Comparison of ENCODE assay signal across 14 cellular contexts in the genomic region with DNA sequence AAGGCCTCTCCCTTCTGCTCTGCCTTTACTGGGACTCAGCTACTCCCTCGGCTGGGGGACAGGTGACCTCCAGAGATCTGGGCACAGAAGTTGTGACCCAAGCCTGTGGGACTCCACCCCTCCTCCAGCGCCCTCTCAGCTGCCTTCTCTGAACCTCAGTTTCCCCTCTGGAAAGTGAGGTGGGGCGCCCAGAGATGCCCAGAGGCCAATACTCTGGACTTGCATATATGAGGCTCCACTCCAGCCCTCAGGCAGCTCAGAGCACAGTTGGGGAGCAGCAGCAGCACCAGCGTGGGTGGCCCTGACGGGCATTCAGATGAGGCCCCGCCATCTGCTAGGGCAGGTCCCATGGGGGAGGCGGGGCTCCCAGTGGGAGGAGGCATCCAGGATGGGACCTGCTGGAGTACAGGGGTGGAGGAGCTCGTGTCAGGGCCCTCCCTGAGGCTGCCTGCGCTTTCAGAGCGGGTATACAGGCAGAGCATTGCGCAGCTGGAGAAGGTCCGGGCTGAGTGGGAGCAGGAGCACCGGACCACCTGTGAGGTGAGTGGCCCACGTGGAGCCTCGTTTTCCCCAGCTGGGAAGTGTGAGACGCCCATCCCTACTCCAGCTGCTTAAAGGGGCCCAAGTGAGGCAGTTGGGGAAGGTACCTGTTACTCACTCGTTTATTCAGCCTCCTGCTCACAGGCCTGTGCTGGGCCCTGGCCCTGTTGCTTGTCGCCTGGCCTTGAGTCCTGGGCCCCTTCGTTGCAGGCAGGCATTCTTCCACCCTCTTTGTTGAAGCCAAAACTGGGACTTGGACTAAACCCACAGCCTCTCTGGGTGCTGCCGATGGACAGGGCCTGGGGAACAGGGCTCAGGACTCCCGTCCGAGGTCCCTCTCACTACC. TPM values are rescaled to one million over a fixed set of nuclear protein-coding genes. Genes with fewer than 3 reads are reported as not detected.
DNase-seq lines count a peak whose midpoint lies in the region; ATAC-seq and TF ChIP-seq lines count a peak whose summit lies in the region.
"Had no signal": no experiment of that assay in that cellular context is flagged by ENCODE, and none has a peak within 500 bp of the region (broad histone marks: within the 10 kb centered on the region; RNA-seq: fewer than 3 reads in every experiment).

No MANE protein-coding gene starts in this region.

- 69% methylated on average over 10 of the region's 22 CpGs; no CpG with 5 or more reads in 1 of the 2 experiments for WGBS in IMR-90 (ENCODE audit: extremely low coverage in 2 of 2, insufficient read length in 1 of 2), 2 experiments

- H4K5ac ChIP-seq in IMR-90 (ENCODE audit: low read depth, low read length) = no peak overlapping the region

- POLR2A ChIA-PET in IMR-90 (lab: Charles Lee; ENCODE audit: unreplicated experiment) = no interaction called here

- no peak overlapping the region for H4K8ac ChIP-seq in IMR-90 (ENCODE audit: low read depth in 2 of 2, low read length in 2 of 2)

- peaks cover 17% of the 10 kb centered on the region for H3K36me3 Mint-ChIP-seq in activated naive CD8-positive, alpha-beta T cell treated with anti-CD3 and anti-CD28 coated beads, Interleukin-2, amount 50 U/mL, for 24 hours (ENCODE audit: low read depth)
- no peaks in the 10 kb centered on the region for H3K36me3 Mint-ChIP-seq in natural killer cell
- H3K36me3 Mint-ChIP-seq: brain had no signal

- no peak overlapping the region for H2BK20ac ChIP-seq in IMR-90 (ENCODE audit: low read depth, low read length)

- H3K56ac ChIP-seq in IMR-90 (ENCODE audit: extremely low read depth, insufficient read depth, low read length) = no peak overlapping the region

- H3K27ac Mint-ChIP-seq in activated naive CD8-positive, alpha-beta T cell treated with anti-CD3 and anti-CD28 coated beads, Interleukin-2, amount 50 U/mL, for 24 hours = no peak overlapping the region
- H3K27ac Mint-ChIP-seq in natural killer cell = peak overlapping the region in 1 of 2 donors; percentile 71
- H3K27ac Mint-ChIP-seq: T-helper 17 cell had no signal

- H3K4me1 ChIP-seq in BE2C (no peaks in the 10 kb centered on the region), IMR-90 (ENCODE audit: control insufficient read depth, insufficient read depth, low read length) (0 out of 2 replicates have a peak, but pooled peaks cover 2% of the 10 kb centered on the region)
- H3K4me1 ChIP-seq: Caco-2 had no signal

- no peaks in the 10 kb centered on the region for H3K36me3 ChIP-seq in BE2C
- H3K36me3 ChIP-seq in IMR-90 (ENCODE audit: control insufficient read depth, insufficient read depth, low read length) = no peaks in the 10 kb centered on the region
- H3K36me3 ChIP-seq: gastrocnemius medialis, ovary had no signal

- H3K9me3 ChIP-seq in BE2C (no peaks in the 10 kb centered on the region), IMR-90 (ENCODE audit: control insufficient read depth, insufficient read depth, low read length) (no peaks in the 10 kb centered on the region)
- H3K9me3 ChIP-seq: Caco-2, gastrocnemius medialis, ovary had no signal

- dilution Hi-C loops in IMR-90 (cut with HindIII; ENCODE audit: low sequenced_read_pairs, unreplicated experiment) = no loop called here

- DNase-seq in BE2C (peak; percentile 80), IMR-90 (no peak), natural killer cell (peak; percentile 15), amygdala (lab: John Stamatoyannopoulos, UW) (no peak), EL (no peak), germinal center (ENCODE audit: low spot score) (no peak)
- peak; percentile 0 for DNase-seq in activated naive CD8-positive, alpha-beta T cell treated with anti-CD3 and anti-CD28 coated beads, Interleukin-2, amount 50 U/mL, for 24 hours
- DNase-seq: NCI-H1930 had no signal

- no peak overlapping the region for H3K4me3 Mint-ChIP-seq in activated naive CD8-positive, alpha-beta T cell treated with anti-CD3 and anti-CD28 coated beads, Interleukin-2, amount 50 U/mL, for 24 hours
- no peak overlapping the region for H3K4me3 Mint-ChIP-seq in natural killer cell
- H3K4me3 Mint-ChIP-seq: brain, T-helper 17 cell had no signal

- TF ChIP-seq CTCF in BE2C (IDR thresholded peaks at IDR 0.05; ENCODE audit: low read depth, low read length) (no peak), IMR-90 (conservative IDR thresholded peaks at IDR 0.05; ENCODE audit: low read depth, low read length) (no peak), natural killer cell (IDR thresholded peaks at IDR 0.05) (no peak)

- H4K20me1 ChIP-seq in IMR-90 (ENCODE audit: insufficient read depth, low read length) = no peaks in the 10 kb centered on the region; the same call in 1 of the 2 replicates

- no peaks in the 10 kb centered on the region for H3K79me1 ChIP-seq in IMR-90 (ENCODE audit: low read depth in 1 of 2, low read length in 2 of 2)

- intact Hi-C loops in IMR-90 (cut with micrococcal nuclease) (no loop called here), natural killer cell (cut with micrococcal nuclease) (no loop called here)

- H3K4me2 ChIP-seq in IMR-90 (ENCODE audit: low read depth, low read length) = no peak overlapping the region

- CTCF ChIA-PET in IMR-90 (lab: Yijun Ruan, JAX) = no interaction called here

- ATAC-seq in IMR-90 (ENCODE audit: low read depth) (no peak), natural killer cell (no peak), GM19463 (IDR thresholded peaks at IDR 0.05; ENCODE audit: unreplicated experiment) (no peak)
- no peak for ATAC-seq in activated naive CD8-positive, alpha-beta T cell treated with anti-CD3 and anti-CD28 coated beads, Interleukin-2, amount 50 U/mL, for 24 hours
- ATAC-seq: gastrocnemius medialis had no signal

- no peak for TF ChIP-seq POLR2A in IMR-90 (IDR thresholded peaks at IDR 0.05; ENCODE audit: low read depth, low read length)

- no peak overlapping the region for H2AK9ac ChIP-seq in IMR-90 (replicated peaks; ENCODE audit: low read depth, low read length, poor library complexity)

- no peak overlapping the region for H3K18ac ChIP-seq in IMR-90 (ENCODE audit: low read depth, low read length)

- no peak for TF ChIP-seq RAD21 in IMR-90 (IDR thresholded peaks at IDR 0.05; ENCODE audit: low read length)

- H3K27ac ChIP-seq in IMR-90 (ENCODE audit: insufficient read depth, low read length) = no peak overlapping the region
- H3K27ac ChIP-seq: gastrocnemius medialis, ovary had no signal

- no peak overlapping the region for H2BK120ac ChIP-seq in IMR-90 (ENCODE audit: low read depth, low read length)

- H4K91ac ChIP-seq in IMR-90 (ENCODE audit: insufficient read depth, low read depth, low read length) = no peak overlapping the region

- no peak overlapping the region for H3K23ac ChIP-seq in IMR-90 (ENCODE audit: low read depth, low read length)

- H3K14ac ChIP-seq in IMR-90 (replicated peaks; ENCODE audit: low read depth, low read length) = no peak overlapping the region

- H3K4me3 ChIP-seq in BE2C (ENCODE audit: low read depth, low read length) = no peak overlapping the region
- H3K4me3 ChIP-seq in IMR-90 (ENCODE audit: insufficient read depth, low read depth, low read length) = no peak overlapping the region
- H3K4me3 ChIP-seq: gastrocnemius medialis, ovary had no signal

- no peaks in the 10 kb centered on the region for H3K27me3 Mint-ChIP-seq in activated naive CD8-positive, alpha-beta T cell treated with anti-CD3 and anti-CD28 coated beads, Interleukin-2, amount 50 U/mL, for 24 hours
- no peaks in the 10 kb centered on the region for H3K27me3 Mint-ChIP-seq in natural killer cell (ENCODE audit: low read depth in 2 of 2)
- H3K27me3 Mint-ChIP-seq: T-helper 17 cell had no signal

- H2AK5ac ChIP-seq in IMR-90 (ENCODE audit: low read depth, low read length) = 0 out of 2 replicates have a peak overlapping the region, but pooled peaks have one; percentile 21

- H2AFZ ChIP-seq in IMR-90 (replicated peaks; ENCODE audit: low read length, poor library complexity) = no peak overlapping the region

- in situ Hi-C loops in IMR-90 (cut with MboI; ENCODE audit: low sequenced_read_pairs) = no loop called here

- H3K4me1 Mint-ChIP-seq in activated naive CD8-positive, alpha-beta T cell treated with anti-CD3 and anti-CD28 coated beads, Interleukin-2, amount 50 U/mL, for 24 hours = peaks cover 9% of the 10 kb centered on the region
- peaks cover 10 to 40% of the 10 kb centered on the region in 2 donors for H3K4me1 Mint-ChIP-seq in natural killer cell

- H3K4ac ChIP-seq in IMR-90 (ENCODE audit: low read depth, low read length) = no peak overlapping the region

- no peaks in the 10 kb centered on the region for H3K9me3 Mint-ChIP-seq in activated naive CD8-positive, alpha-beta T cell treated with anti-CD3 and anti-CD28 coated beads, Interleukin-2, amount 50 U/mL, for 24 hours
- H3K9me3 Mint-ChIP-seq in natural killer cell = no peaks in the 10 kb centered on the region
- H3K9me3 Mint-ChIP-seq: brain had no signal

- no peak overlapping the region for H2BK15ac ChIP-seq in IMR-90 (ENCODE audit: low read depth, low read length)

- H3K9ac ChIP-seq in IMR-90 (ENCODE audit: low read depth, low read length) = no peak overlapping the region

- H3K27me3 ChIP-seq in BE2C = no peaks in the 10 kb centered on the region
- no peaks in the 10 kb centered on the region; the same call in 1 of the 2 replicates for H3K27me3 ChIP-seq in IMR-90 (ENCODE audit: control insufficient read depth, insufficient read depth, low read length)
- H3K27me3 ChIP-seq: gastrocnemius medialis, ovary had no signal

- H2BK5ac ChIP-seq in IMR-90 (ENCODE audit: low read depth, low read length, poor library complexity, severe bottlenecking) = no peak overlapping the region

- BruUV-seq in IMR-90 (replicated peaks; lab: Mats Ljungman, UMichigan) = no TSS peak

- no peaks in the 10 kb centered on the region; the same call in 1 of the 2 replicates for H3K9me1 ChIP-seq in IMR-90 (ENCODE audit: insufficient read depth, low read length)

TF ChIP-seq in IMR-90, 13 proteins besides CTCF, POLR2A, EP300 and RAD21 (continues in another document):
- no peak for TF ChIP-seq SMC3 (IDR thresholded peaks at IDR 0.05; ENCODE audit: low read depth, low read length)
- TF ChIP-seq CEBPB (IDR thresholded peaks at IDR 0.05; ENCODE audit: low read depth, low read length) = no peak

RNA-seq across cellular contexts. Expression of a gene that starts 35.4 kb away (rescaled TPM):
- 7.2 TPM for polyA plus RNA-seq in BE2C (2012; ENCODE audit: insufficient read depth, insufficient read length, low read depth)
- total RNA-seq in IMR-90 (2012; rRNA removed) = 0.36 and 0.56 TPM in 2 replicates
- polyA plus RNA-seq in IMR-90 (2012; rRNA removed) = 0.83 and 1.1 TPM in 2 replicates
- polyA plus RNA-seq in IMR-90 (2012; cell fraction: cytosol; rRNA removed) = 0.74 and 0.75 TPM in 2 replicates
- polyA plus RNA-seq in IMR-90 (2012; cell fraction: nucleus; rRNA removed; ENCODE audit: low replicate concordance) = 1.0 and 3.2 TPM in 2 replicates
- 100 to 1,000 TPM; 218 to 316 (median 228) TPM for total RNA-seq in natural killer cell
- total RNA-seq: Caco-2 had no signal

RNA-seq across cellular contexts. Expression of a gene that starts 40.6 kb away (rescaled TPM):
- 387 TPM for polyA plus RNA-seq in BE2C (2012; ENCODE audit: insufficient read depth, insufficient read length, low read depth)
- total RNA-seq in IMR-90 (2012; rRNA removed) (255 and 295 TPM in 2 replicates), natural killer cell (10 to 100 TPM; 18.7 to 37.4 (median 29.9) TPM)
- polyA plus RNA-seq in IMR-90 (2012; rRNA removed) = 221 and 270 TPM in 2 replicates
- 200 and 257 TPM in 2 replicates for polyA plus RNA-seq in IMR-90 (2012; cell fraction: cytosol; rRNA removed)
- 60.8 and 158 TPM in 2 replicates for polyA plus RNA-seq in IMR-90 (2012; cell fraction: nucleus; rRNA removed; ENCODE audit: low replicate concordance)

Comparison
In these comparisons a context has a peak if more than half of its experiments do, and no peak if none do; other contexts are left out.
1. DNase-seq: peak in BE2C (single experiment), activated naive CD8-positive, alpha-beta T cell treated with anti-CD3 and anti-CD28 coated beads, Interleukin-2, amount 50 U/mL, for 24 hours (single experiment) and natural killer cell (single experiment); none in IMR-90 (single experiment), amygdala (0 of 56), EL (single experiment) and germinal center (single experiment).
2. RNA of a gene that starts 35.4 kb away (total RNA-seq): 218 to 316 TPM in natural killer cell; 0.36 to 0.56 TPM in IMR-90; every median in the first group is over 100 times any median in the second.